ENCODE assay signal across 1 cellular context in the genomic region with DNA sequence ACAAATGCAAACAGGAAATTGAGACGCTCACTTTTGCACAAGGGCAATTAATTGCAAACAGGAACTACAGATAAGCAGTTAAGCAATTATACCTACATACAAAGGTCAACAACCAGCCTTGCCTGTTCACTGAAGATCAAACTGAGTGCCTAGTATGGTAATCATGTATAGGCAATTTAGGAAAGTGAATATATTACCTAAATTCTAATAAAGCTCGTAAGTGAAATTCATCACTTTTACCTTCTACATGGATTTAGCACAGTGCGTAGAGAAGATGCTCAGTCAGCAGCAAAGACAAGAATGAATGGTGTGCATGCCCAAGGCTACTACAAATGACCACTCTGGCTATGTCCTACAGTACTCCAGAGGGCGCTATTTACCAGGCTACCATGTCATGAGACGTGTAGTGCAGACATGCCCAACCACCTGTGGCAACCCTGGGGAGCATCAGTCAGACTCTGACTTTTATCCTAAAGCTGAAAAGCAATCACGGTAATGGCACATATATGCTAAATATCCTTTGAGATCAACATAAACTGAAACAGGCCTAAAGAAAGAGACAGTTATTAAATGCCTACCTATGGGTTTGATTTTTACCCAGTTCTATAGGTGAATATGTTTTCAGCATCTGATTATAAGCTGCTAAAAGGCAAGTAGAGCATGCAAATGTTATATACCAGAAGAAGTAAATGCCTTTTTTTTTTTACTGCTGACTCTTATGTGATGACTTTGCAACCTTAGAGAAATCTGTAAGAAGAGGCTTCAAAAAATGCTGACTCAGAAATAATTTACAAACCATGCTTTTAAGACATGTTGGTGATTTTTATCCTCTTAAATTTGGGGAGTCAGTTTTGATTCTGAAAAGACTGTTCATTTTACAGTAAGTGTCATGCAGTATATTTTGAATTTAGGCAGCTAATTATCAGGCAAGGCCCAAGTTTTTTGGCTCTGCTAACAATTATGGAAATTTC.
TF ChIP-seq lines count a peak whose summit lies in the region.

No MANE protein-coding gene starts in this region.

TF ChIP-seq in HepG2, 621 proteins besides CTCF, POLR2A, EP300 and RAD21 (continued from another document and continues in another):
- TF ChIP-seq ZNF333 (CRISPR knock-in tag; IDR thresholded peaks at IDR 0.05; ENCODE audit: borderline replicate concordance) = no peak
- TF ChIP-seq ZNF781 (CRISPR knock-in tag; IDR thresholded peaks at IDR 0.05; ENCODE audit: borderline replicate concordance, not compliant biosample characterization) = no peak
- TF ChIP-seq SIX1 (CRISPR knock-in tag; IDR thresholded peaks at IDR 0.05; ENCODE audit: borderline replicate concordance) = peak; percentile 24; the same call in 1 of the 2 replicates
- no peak for TF ChIP-seq ZMAT3 (CRISPR knock-in tag; conservative IDR thresholded peaks at IDR 0.05)
- TF ChIP-seq, protein P1, sequence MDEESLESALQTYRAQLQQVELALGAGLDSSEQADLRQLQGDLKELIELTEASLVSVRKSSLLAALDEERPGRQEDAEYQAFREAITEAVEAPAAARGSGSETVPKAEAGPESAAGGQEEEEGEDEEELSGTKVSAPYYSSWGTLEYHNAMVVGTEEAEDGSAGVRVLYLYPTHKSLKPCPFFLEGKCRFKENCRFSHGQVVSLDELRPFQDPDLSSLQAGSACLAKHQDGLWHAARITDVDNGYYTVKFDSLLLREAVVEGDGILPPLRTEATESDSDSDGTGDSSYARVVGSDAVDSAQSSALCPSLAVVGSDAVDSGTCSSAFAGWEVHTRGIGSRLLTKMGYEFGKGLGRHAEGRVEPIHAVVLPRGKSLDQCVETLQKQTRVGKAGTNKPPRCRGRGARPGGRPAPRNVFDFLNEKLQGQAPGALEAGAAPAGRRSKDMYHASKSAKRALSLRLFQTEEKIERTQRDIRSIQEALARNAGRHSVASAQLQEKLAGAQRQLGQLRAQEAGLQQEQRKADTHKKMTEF (CRISPR knock-in tag; IDR thresholded peaks at IDR 0.05) = peak; percentile 58
- peak; percentile 55; the same call in 1 of the 2 replicates for TF ChIP-seq HHEX (CRISPR knock-in tag; IDR thresholded peaks at IDR 0.05)
- TF ChIP-seq YEATS2 (CRISPR knock-in tag; IDR thresholded peaks at IDR 0.05; ENCODE audit: borderline replicate concordance) = peak; percentile 58; the same call in 1 of the 2 replicates
- peak; percentile 99 for TF ChIP-seq MAFF (IDR thresholded peaks at IDR 0.05; ENCODE audit: low read depth, low read length)
- peak; percentile 54; the same call in 1 of the 2 replicates for TF ChIP-seq FOXO1 (CRISPR knock-in tag; IDR thresholded peaks at IDR 0.05)
- peak; percentile 26; the same call in 1 of the 2 replicates for TF ChIP-seq SRF (IDR thresholded peaks at IDR 0.05; ENCODE audit: low read depth, low read length)
- TF ChIP-seq NR2C2 (CRISPR knock-in tag; IDR thresholded peaks at IDR 0.05; ENCODE audit: borderline replicate concordance) = peak; percentile 40; the same call in 1 of the 2 replicates
- 0 out of 2 replicates have a peak, but pooled peaks have one; percentile 50 for TF ChIP-seq ZNF264 (CRISPR knock-in tag; IDR thresholded peaks at IDR 0.05)
- no peak for TF ChIP-seq RAD51 (IDR thresholded peaks at IDR 0.05; ENCODE audit: borderline replicate concordance)
- no peak for TF ChIP-seq RBFOX2 (IDR thresholded peaks at IDR 0.05; ENCODE audit: low read depth, low read length)
- TF ChIP-seq FOXK1 (CRISPR knock-in tag; IDR thresholded peaks at IDR 0.05; ENCODE audit: borderline replicate concordance, low read depth) = peak; percentile 39; the same call in 1 of the 2 replicates
- TF ChIP-seq, protein P2, sequence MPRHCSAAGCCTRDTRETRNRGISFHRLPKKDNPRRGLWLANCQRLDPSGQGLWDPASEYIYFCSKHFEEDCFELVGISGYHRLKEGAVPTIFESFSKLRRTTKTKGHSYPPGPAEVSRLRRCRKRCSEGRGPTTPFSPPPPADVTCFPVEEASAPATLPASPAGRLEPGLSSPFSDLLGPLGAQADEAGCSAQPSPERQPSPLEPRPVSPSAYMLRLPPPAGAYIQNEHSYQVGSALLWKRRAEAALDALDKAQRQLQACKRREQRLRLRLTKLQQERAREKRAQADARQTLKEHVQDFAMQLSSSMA (CRISPR knock-in tag; IDR thresholded peaks at IDR 0.05) = no peak
- TF ChIP-seq, protein P3, sequence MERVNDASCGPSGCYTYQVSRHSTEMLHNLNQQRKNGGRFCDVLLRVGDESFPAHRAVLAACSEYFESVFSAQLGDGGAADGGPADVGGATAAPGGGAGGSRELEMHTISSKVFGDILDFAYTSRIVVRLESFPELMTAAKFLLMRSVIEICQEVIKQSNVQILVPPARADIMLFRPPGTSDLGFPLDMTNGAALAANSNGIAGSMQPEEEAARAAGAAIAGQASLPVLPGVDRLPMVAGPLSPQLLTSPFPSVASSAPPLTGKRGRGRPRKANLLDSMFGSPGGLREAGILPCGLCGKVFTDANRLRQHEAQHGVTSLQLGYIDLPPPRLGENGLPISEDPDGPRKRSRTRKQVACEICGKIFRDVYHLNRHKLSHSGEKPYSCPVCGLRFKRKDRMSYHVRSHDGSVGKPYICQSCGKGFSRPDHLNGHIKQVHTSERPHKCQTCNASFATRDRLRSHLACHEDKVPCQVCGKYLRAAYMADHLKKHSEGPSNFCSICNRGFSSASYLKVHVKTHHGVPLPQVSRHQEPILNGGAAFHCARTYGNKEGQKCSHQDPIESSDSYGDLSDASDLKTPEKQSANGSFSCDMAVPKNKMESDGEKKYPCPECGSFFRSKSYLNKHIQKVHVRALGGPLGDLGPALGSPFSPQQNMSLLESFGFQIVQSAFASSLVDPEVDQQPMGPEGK (CRISPR knock-in tag; IDR thresholded peaks at IDR 0.05) = 0 out of 2 replicates have a peak, but pooled peaks have one; percentile 13
- TF ChIP-seq KDM2A (CRISPR knock-in tag; IDR thresholded peaks at IDR 0.05; ENCODE audit: borderline replicate concordance, low read depth) = peak; percentile 61; the same call in 1 of the 2 replicates
- TF ChIP-seq SOX6 (IDR thresholded peaks at IDR 0.05) = no peak
- TF ChIP-seq SOX6 (CRISPR knock-in tag; IDR thresholded peaks at IDR 0.05) = peak; percentile 76
- TF ChIP-seq CBFB (CRISPR knock-in tag; IDR thresholded peaks at IDR 0.05) = 0 out of 2 replicates have a peak, but pooled peaks have one; percentile 44
- peak; percentile 26; the same call in 1 of the 2 replicates for TF ChIP-seq GATA4 (IDR thresholded peaks at IDR 0.05; ENCODE audit: borderline replicate concordance, low read depth)
- TF ChIP-seq ISL2 (CRISPR knock-in tag; IDR thresholded peaks at IDR 0.05) = peak; percentile 92
- peak; percentile 46 for TF ChIP-seq RARA (CRISPR knock-in tag; IDR thresholded peaks at IDR 0.05)
- no peak for TF ChIP-seq ZFP36L2 (CRISPR knock-in tag; IDR thresholded peaks at IDR 0.05)
- peak; percentile 99 for TF ChIP-seq MIXL1 (CRISPR knock-in tag; IDR thresholded peaks at IDR 0.05)
- no peak for TF ChIP-seq ZNF235 (CRISPR knock-in tag; IDR thresholded peaks at IDR 0.05; ENCODE audit: borderline replicate concordance)
- TF ChIP-seq RFXAP (CRISPR knock-in tag; IDR thresholded peaks at IDR 0.05; ENCODE audit: borderline replicate concordance) = 0 out of 2 replicates have a peak, but pooled peaks have one; percentile 39
- no peak for TF ChIP-seq RORA (CRISPR knock-in tag; IDR thresholded peaks at IDR 0.05)
- peak; percentile 47 for TF ChIP-seq SAP130 (CRISPR knock-in tag; IDR thresholded peaks at IDR 0.05; ENCODE audit: low read depth)
- TF ChIP-seq, protein P4, sequence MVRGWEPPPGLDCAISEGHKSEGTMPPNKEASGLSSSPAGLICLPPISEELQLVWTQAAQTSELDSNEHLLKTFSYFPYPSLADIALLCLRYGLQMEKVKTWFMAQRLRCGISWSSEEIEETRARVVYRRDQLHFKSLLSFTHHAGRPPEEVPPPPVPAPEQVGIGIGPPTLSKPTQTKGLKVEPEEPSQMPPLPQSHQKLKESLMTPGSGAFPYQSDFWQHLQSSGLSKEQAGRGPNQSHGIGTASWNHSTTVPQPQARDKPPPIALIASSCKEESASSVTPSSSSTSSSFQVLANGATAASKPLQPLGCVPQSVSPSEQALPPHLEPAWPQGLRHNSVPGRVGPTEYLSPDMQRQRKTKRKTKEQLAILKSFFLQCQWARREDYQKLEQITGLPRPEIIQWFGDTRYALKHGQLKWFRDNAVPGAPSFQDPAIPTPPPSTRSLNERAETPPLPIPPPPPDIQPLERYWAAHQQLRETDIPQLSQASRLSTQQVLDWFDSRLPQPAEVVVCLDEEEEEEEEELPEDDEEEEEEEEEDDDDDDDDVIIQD (CRISPR knock-in tag; IDR thresholded peaks at IDR 0.05; ENCODE audit: low read depth) = peak; percentile 35; the same call in 1 of the 2 replicates
- TF ChIP-seq, protein P5, sequence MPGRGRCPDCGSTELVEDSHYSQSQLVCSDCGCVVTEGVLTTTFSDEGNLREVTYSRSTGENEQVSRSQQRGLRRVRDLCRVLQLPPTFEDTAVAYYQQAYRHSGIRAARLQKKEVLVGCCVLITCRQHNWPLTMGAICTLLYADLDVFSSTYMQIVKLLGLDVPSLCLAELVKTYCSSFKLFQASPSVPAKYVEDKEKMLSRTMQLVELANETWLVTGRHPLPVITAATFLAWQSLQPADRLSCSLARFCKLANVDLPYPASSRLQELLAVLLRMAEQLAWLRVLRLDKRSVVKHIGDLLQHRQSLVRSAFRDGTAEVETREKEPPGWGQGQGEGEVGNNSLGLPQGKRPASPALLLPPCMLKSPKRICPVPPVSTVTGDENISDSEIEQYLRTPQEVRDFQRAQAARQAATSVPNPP (CRISPR knock-in tag; IDR thresholded peaks at IDR 0.05) = no peak
- TF ChIP-seq, protein P6, sequence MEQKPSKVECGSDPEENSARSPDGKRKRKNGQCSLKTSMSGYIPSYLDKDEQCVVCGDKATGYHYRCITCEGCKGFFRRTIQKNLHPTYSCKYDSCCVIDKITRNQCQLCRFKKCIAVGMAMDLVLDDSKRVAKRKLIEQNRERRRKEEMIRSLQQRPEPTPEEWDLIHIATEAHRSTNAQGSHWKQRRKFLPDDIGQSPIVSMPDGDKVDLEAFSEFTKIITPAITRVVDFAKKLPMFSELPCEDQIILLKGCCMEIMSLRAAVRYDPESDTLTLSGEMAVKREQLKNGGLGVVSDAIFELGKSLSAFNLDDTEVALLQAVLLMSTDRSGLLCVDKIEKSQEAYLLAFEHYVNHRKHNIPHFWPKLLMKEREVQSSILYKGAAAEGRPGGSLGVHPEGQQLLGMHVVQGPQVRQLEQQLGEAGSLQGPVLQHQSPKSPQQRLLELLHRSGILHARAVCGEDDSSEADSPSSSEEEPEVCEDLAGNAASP (CRISPR knock-in tag; IDR thresholded peaks at IDR 0.05; ENCODE audit: borderline replicate concordance) = no peak; the same call in 1 of the 2 replicates
- TF ChIP-seq, protein P7, sequence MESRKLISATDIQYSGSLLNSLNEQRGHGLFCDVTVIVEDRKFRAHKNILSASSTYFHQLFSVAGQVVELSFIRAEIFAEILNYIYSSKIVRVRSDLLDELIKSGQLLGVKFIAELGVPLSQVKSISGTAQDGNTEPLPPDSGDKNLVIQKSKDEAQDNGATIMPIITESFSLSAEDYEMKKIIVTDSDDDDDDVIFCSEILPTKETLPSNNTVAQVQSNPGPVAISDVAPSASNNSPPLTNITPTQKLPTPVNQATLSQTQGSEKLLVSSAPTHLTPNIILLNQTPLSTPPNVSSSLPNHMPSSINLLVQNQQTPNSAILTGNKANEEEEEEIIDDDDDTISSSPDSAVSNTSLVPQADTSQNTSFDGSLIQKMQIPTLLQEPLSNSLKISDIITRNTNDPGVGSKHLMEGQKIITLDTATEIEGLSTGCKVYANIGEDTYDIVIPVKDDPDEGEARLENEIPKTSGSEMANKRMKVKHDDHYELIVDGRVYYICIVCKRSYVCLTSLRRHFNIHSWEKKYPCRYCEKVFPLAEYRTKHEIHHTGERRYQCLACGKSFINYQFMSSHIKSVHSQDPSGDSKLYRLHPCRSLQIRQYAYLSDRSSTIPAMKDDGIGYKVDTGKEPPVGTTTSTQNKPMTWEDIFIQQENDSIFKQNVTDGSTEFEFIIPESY (CRISPR knock-in tag; IDR thresholded peaks at IDR 0.05) = peak; percentile 49; the same call in 1 of the 2 replicates
- TF ChIP-seq LCORL (IDR thresholded peaks at IDR 0.05) = no peak
- 0 out of 2 replicates have a peak, but pooled peaks have one; percentile 54 for TF ChIP-seq LCORL (CRISPR knock-in tag; IDR thresholded peaks at IDR 0.05)
- peak; percentile 43; the same call in 1 of the 2 replicates for TF ChIP-seq ZNF614 (CRISPR knock-in tag; IDR thresholded peaks at IDR 0.05; ENCODE audit: borderline replicate concordance)
- TF ChIP-seq CBX5 (CRISPR knock-in tag; IDR thresholded peaks at IDR 0.05; ENCODE audit: borderline replicate concordance) = peak; percentile 81; the same call in 1 of the 2 replicates
- TF ChIP-seq CEBPB (IDR thresholded peaks at IDR 0.05; ENCODE audit: borderline replicate concordance, low read depth, low read length) = peak; percentile 78; the same call in 1 of the 2 replicates
- TF ChIP-seq NFE2L2 (IDR thresholded peaks at IDR 0.05; ENCODE audit: low read length) = no peak
- TF ChIP-seq ZNF775 (CRISPR knock-in tag; IDR thresholded peaks at IDR 0.05; ENCODE audit: borderline replicate concordance) = no peak
- TF ChIP-seq FOXP1 (IDR thresholded peaks at IDR 0.05) = no peak
- TF ChIP-seq FOXP1 (CRISPR knock-in tag; IDR thresholded peaks at IDR 0.05) = peak; percentile 81; the same call in 1 of the 2 replicates
- peak; percentile 79 for TF ChIP-seq TEAD3 (CRISPR knock-in tag; optimal IDR thresholded peaks at IDR 0.05; ENCODE audit: borderline replicate concordance)
- no peak for TF ChIP-seq ZNF460 (CRISPR knock-in tag; IDR thresholded peaks at IDR 0.05; ENCODE audit: borderline replicate concordance)
- TF ChIP-seq ZNF12 (CRISPR knock-in tag; IDR thresholded peaks at IDR 0.05) = 0 out of 2 replicates have a peak, but pooled peaks have one; percentile 24
- TF ChIP-seq ZNF678 (CRISPR knock-in tag; IDR thresholded peaks at IDR 0.05) = no peak
- TF ChIP-seq, protein P8, sequence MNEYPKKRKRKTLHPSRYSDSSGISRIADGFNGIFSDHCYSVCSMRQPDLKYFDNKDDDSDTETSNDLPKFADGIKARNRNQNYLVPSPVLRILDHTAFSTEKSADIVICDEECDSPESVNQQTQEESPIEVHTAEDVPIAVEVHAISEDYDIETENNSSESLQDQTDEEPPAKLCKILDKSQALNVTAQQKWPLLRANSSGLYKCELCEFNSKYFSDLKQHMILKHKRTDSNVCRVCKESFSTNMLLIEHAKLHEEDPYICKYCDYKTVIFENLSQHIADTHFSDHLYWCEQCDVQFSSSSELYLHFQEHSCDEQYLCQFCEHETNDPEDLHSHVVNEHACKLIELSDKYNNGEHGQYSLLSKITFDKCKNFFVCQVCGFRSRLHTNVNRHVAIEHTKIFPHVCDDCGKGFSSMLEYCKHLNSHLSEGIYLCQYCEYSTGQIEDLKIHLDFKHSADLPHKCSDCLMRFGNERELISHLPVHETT (CRISPR knock-in tag; conservative IDR thresholded peaks at IDR 0.05) = 0 out of 2 replicates have a peak, but pooled peaks have one; percentile 29
- TF ChIP-seq ZNF292 (CRISPR knock-in tag; IDR thresholded peaks at IDR 0.05; ENCODE audit: borderline replicate concordance, low read depth) = no peak
- peak; percentile 41 for TF ChIP-seq ASH2L (IDR thresholded peaks at IDR 0.05; ENCODE audit: insufficient read length, low read depth, low read length)
- TF ChIP-seq NPAS2 (CRISPR knock-in tag; IDR thresholded peaks at IDR 0.05; ENCODE audit: borderline replicate concordance) = no peak
- TF ChIP-seq ZNF33B (CRISPR knock-in tag; IDR thresholded peaks at IDR 0.05) = no peak
- TF ChIP-seq SMYD3 (CRISPR knock-in tag; IDR thresholded peaks at IDR 0.05) = no peak
- TF ChIP-seq SMC3 (IDR thresholded peaks at IDR 0.05; ENCODE audit: low read length) = peak; percentile 99
- no peak for TF ChIP-seq BRD4 (CRISPR knock-in tag; IDR thresholded peaks at IDR 0.05)
- peak; percentile 90; the same call in 1 of the 2 replicates for TF ChIP-seq ETV5 (CRISPR knock-in tag; IDR thresholded peaks at IDR 0.05; ENCODE audit: borderline replicate concordance)
- no peak for TF ChIP-seq U2AF1 (optimal IDR thresholded peaks at IDR 0.05; ENCODE audit: low read depth, low read length)
- TF ChIP-seq HNF4A (CRISPR knock-in tag; IDR thresholded peaks at IDR 0.05) = peak; percentile 79
